11 cellular contexts compared by ENCODE assay signal in genomic region chr7:96284838-96285237, GRCh38. TPM values are rescaled to one million over a fixed set of nuclear protein-coding genes. Genes with fewer than 3 reads are reported as not detected.
DNase-seq lines count a peak whose midpoint lies in the region; ATAC-seq and TF ChIP-seq lines count a peak whose summit lies in the region.
"Had no signal": no experiment of that assay in that cellular context is flagged by ENCODE, and none has a peak within 500 bp of the region (broad histone marks: within the 10 kb centered on the region; RNA-seq: fewer than 3 reads in every experiment).

No MANE protein-coding gene starts in this region.

- no peak overlapping the region for H3K27ac ChIP-seq in substantia nigra (ENCODE audit: low read depth, low read length, poor library complexity, severe bottlenecking)

- ATAC-seq in HG02610 (IDR thresholded peaks at IDR 0.05; ENCODE audit: unreplicated experiment) = peak; percentile 80
- peak; percentile 85 for ATAC-seq in stimulated activated effector memory CD8-positive, alpha-beta T cell treated with anti-CD3 and anti-CD28 coated beads, Interleukin-12 subunit alpha, Interleukin-12 subunit beta, amount 100 ng/mL, for 72 hours

- peaks cover 18% of the 10 kb centered on the region for H3K9me3 Mint-ChIP-seq in activated T-cell treated with anti-CD3 and anti-CD28 coated beads, Interleukin-2, amount 50 U/mL, for 24 hours
- no peaks in the 10 kb centered on the region for H3K9me3 Mint-ChIP-seq in stimulated activated effector memory CD8-positive, alpha-beta T cell treated with anti-CD3 and anti-CD28 coated beads, Interleukin-12 subunit alpha, Interleukin-12 subunit beta, amount 100 ng/mL, for 72 hours
- H3K9me3 Mint-ChIP-seq in Calu3 (ENCODE audit: low read depth, unreplicated experiment) = peaks cover 3% of the 10 kb centered on the region

- H3K27me3 Mint-ChIP-seq in activated T-cell treated with anti-CD3 and anti-CD28 coated beads, Interleukin-2, amount 50 U/mL, for 24 hours = no peaks in the 10 kb centered on the region
- no peaks in the 10 kb centered on the region for H3K27me3 Mint-ChIP-seq in Calu3 (ENCODE audit: unreplicated experiment)
- H3K27me3 Mint-ChIP-seq: activated B cell treated with CpG ODN at 0.5 μM for 24 hours had no signal

- intact Hi-C loops in Calu3 (cut with micrococcal nuclease; ENCODE audit: unreplicated experiment) = no loop called here

- H3K36me3 Mint-ChIP-seq in activated T-cell treated with anti-CD3 and anti-CD28 coated beads, Interleukin-2, amount 50 U/mL, for 24 hours (ENCODE audit: low read depth) = peaks cover 37% of the 10 kb centered on the region
- no peaks in the 10 kb centered on the region for H3K36me3 Mint-ChIP-seq in stimulated activated effector memory CD8-positive, alpha-beta T cell treated with anti-CD3 and anti-CD28 coated beads, Interleukin-12 subunit alpha, Interleukin-12 subunit beta, amount 100 ng/mL, for 72 hours
- no peaks in the 10 kb centered on the region for H3K36me3 Mint-ChIP-seq in Calu3 (ENCODE audit: insufficient read depth, unreplicated experiment)

- H3K4me3 Mint-ChIP-seq in activated T-cell treated with anti-CD3 and anti-CD28 coated beads, Interleukin-2, amount 50 U/mL, for 24 hours = peak overlapping the region; percentile 16
- peak overlapping the region; percentile 28 for H3K4me3 Mint-ChIP-seq in stimulated activated effector memory CD8-positive, alpha-beta T cell treated with anti-CD3 and anti-CD28 coated beads, Interleukin-12 subunit alpha, Interleukin-12 subunit beta, amount 100 ng/mL, for 72 hours
- no peak overlapping the region for H3K4me3 Mint-ChIP-seq in Calu3 (ENCODE audit: low read depth, unreplicated experiment)
- H3K4me3 Mint-ChIP-seq: activated B cell treated with CpG ODN at 0.5 μM for 24 hours had no signal

- peaks cover 47% of the 10 kb centered on the region for H3K4me1 Mint-ChIP-seq in activated T-cell treated with anti-CD3 and anti-CD28 coated beads, Interleukin-2, amount 50 U/mL, for 24 hours (ENCODE audit: low read depth)
- H3K4me1 Mint-ChIP-seq in stimulated activated effector memory CD8-positive, alpha-beta T cell treated with anti-CD3 and anti-CD28 coated beads, Interleukin-12 subunit alpha, Interleukin-12 subunit beta, amount 100 ng/mL, for 72 hours = peaks cover 43% of the 10 kb centered on the region
- peaks cover 14% of the 10 kb centered on the region for H3K4me1 Mint-ChIP-seq in Calu3 (ENCODE audit: low read depth, unreplicated experiment)

- CTCF ChIA-PET in Calu3 (lab: Charles Lee) = no interaction called here

- DNase-seq in activated T-cell treated with anti-CD3 and anti-CD28 coated beads, Interleukin-2, amount 50 U/mL, for 24 hours = no peak
- no peak for DNase-seq in activated T-cell treated with anti-CD3 and anti-CD28 coated beads, Interleukin-2, amount 50 U/mL, for 48 hours
- DNase-seq in M059J (ENCODE audit: low read depth) (peak; percentile 9), SK-N-DZ (ENCODE audit: low spot score) (no peak), substantia nigra (lab: John Stamatoyannopoulos, UW) (no peak), Calu3 (no peak)
- no peak for DNase-seq in stimulated activated effector memory CD8-positive, alpha-beta T cell treated with anti-CD3 and anti-CD28 coated beads, Interleukin-12 subunit alpha, Interleukin-12 subunit beta, amount 100 ng/mL, for 72 hours (ENCODE audit: low spot score in 2 of 2)
- DNase-seq: activated B cell treated with CpG ODN at 0.5 μM for 24 hours, mesenchymal stem cell, NCI-H1092 had no signal

- peak overlapping the region; percentile 88 for H3K27ac Mint-ChIP-seq in activated T-cell treated with anti-CD3 and anti-CD28 coated beads, Interleukin-2, amount 50 U/mL, for 24 hours
- peak overlapping the region; percentile 63 for H3K27ac Mint-ChIP-seq in stimulated activated effector memory CD8-positive, alpha-beta T cell treated with anti-CD3 and anti-CD28 coated beads, Interleukin-12 subunit alpha, Interleukin-12 subunit beta, amount 100 ng/mL, for 72 hours
- H3K27ac Mint-ChIP-seq in Calu3 (ENCODE audit: unreplicated experiment) = no peak overlapping the region

- no TSS peak for BruUV-seq in Calu3 (replicated peaks; lab: Mats Ljungman, UMichigan)

- no peak for TF ChIP-seq CTCF in Calu3 (IDR thresholded peaks at IDR 0.05; ENCODE audit: unreplicated experiment)

RNA-seq across cellular contexts. Expression of gene SLC25A13, which starts 37.1 kb away (rescaled TPM):
- total RNA-seq in M059J (2014; rRNA removed; shearing (Covaris generic)) = 22.8 and 29.7 TPM in 2 replicates
- polyA plus RNA-seq in SK-N-DZ (2014; cell fraction: cytosol; rRNA removed) = 101 and 109 TPM in 2 replicates
- polyA plus RNA-seq in SK-N-DZ (2014; cell fraction: nucleus; rRNA removed) = 68.9 and 75.0 TPM in 2 replicates
- total RNA-seq in Calu3 (2022) = 18.1 and 23.4 TPM in 2 replicates
